ENCODE assay signal across 24 cellular contexts in genomic region chrX:74578137-74578536, GRCh38. TPM values are rescaled to one million over a fixed set of nuclear protein-coding genes. Genes with fewer than 3 reads are reported as not detected.
DNase-seq lines count a peak whose midpoint lies in the region; ATAC-seq and TF ChIP-seq lines count a peak whose summit lies in the region.
"Had no signal": no experiment of that assay in that cellular context is flagged by ENCODE, and none has a peak within 500 bp of the region (broad histone marks: within the 10 kb centered on the region; RNA-seq: fewer than 3 reads in every experiment).

No MANE protein-coding gene starts in this region.

- TF ChIP-seq POLR2A in testis (IDR thresholded peaks at IDR 0.05), result no peak

- peak; percentile 36 for DNase-seq in activated CD4-positive, alpha-beta memory T cell treated with anti-CD3 and anti-CD28 coated beads for 36 hours
- no peak for DNase-seq in activated CD4-positive, alpha-beta memory T cell treated with anti-CD3 and anti-CD28 coated beads, Interleukin-2, amount 10 ng/mL, durations not matched to agents 7 days and 5 days
- DNase-seq in GM12865 (ENCODE audit: low read depth) (peak; percentile 2), osteoblast (ENCODE audit: insufficient read length, low spot score, missing footprints) (peak; percentile 52), HCEC 1CT (no peak), testis (no peak), left cardiac atrium (no peak)
- DNase-seq: activated CD4-positive, alpha-beta T cell treated with anti-CD3 and anti-CD28 coated beads, Interleukin-2, amount 50 U/mL, for 4 hours; CD8-positive, alpha-beta T cell; cerebellar nuclear complex; DMS 273 treated with DMSO at 0.1 percent for 48 hours; islet precursor cell; naive thymus-derived CD8-positive, alpha-beta T cell; NCI-H1417; NCI-H2081 treated with DMSO at 0.1 percent for 48 hours; NCI-H345; NCI-H774 had no signal

- ATAC-seq in HG02884 (IDR thresholded peaks at IDR 0.05; ENCODE audit: unreplicated experiment), result peak; percentile 83
- ATAC-seq in left cardiac atrium, result no peak
- ATAC-seq: A549; CD8-positive, alpha-beta T cell had no signal

- H4K20me1 ChIP-seq in osteoblast (ENCODE audit: insufficient read depth, low read length), result no peaks in the 10 kb centered on the region

- no peaks in the 10 kb centered on the region for H3K9me3 Mint-ChIP-seq in activated CD4-positive, alpha-beta memory T cell treated with anti-CD3 and anti-CD28 coated beads for 36 hours
- no peaks in the 10 kb centered on the region for H3K9me3 Mint-ChIP-seq in activated CD4-positive, alpha-beta memory T cell treated with anti-CD3 and anti-CD28 coated beads, Interleukin-2, amount 10 ng/mL, durations not matched to agents 7 days and 5 days
- H3K9me3 Mint-ChIP-seq: CD8-positive, alpha-beta T cell; IgD-negative memory B cell; naive thymus-derived CD8-positive, alpha-beta T cell; type B pancreatic cell had no signal

- H3K27me3 Mint-ChIP-seq in activated CD4-positive, alpha-beta memory T cell treated with anti-CD3 and anti-CD28 coated beads for 36 hours, result no peaks in the 10 kb centered on the region
- H3K27me3 Mint-ChIP-seq in activated CD4-positive, alpha-beta memory T cell treated with anti-CD3 and anti-CD28 coated beads, Interleukin-2, amount 10 ng/mL, durations not matched to agents 7 days and 5 days, result no peaks in the 10 kb centered on the region
- H3K27me3 Mint-ChIP-seq: IgD-negative memory B cell; naive thymus-derived CD8-positive, alpha-beta T cell; type B pancreatic cell had no signal

- H3K27ac ChIP-seq in osteoblast (ENCODE audit: low read depth, low read length) (no peak overlapping the region), testis (no peak overlapping the region)
- H3K27ac ChIP-seq: A549, RWPE1, skin epidermis had no signal

- H3K27me3 ChIP-seq in osteoblast (ENCODE audit: insufficient read depth, low read length) (no peaks in the 10 kb centered on the region), testis (no peaks in the 10 kb centered on the region)

- TF ChIP-seq CTCF in GM12865 (IDR thresholded peaks at IDR 0.05; ENCODE audit: insufficient read depth, low read depth, low read length, missing control alignments), result no peak
- no peak for TF ChIP-seq CTCF in osteoblast (IDR thresholded peaks at IDR 0.05; ENCODE audit: extremely low read depth, low read depth, low read length)
- no peak for TF ChIP-seq CTCF in testis (IDR thresholded peaks at IDR 0.05)

- H3K4me3 ChIP-seq in GM12865 (ENCODE audit: low read depth, low read length), result no peak overlapping the region
- H3K4me3 ChIP-seq in osteoblast (ENCODE audit: insufficient read depth, low read length), result no peak overlapping the region
- no peak overlapping the region for H3K4me3 ChIP-seq in testis
- H3K4me3 ChIP-seq: A549, skin epidermis had no signal

- H3K4me1 ChIP-seq in osteoblast (ENCODE audit: insufficient read depth, low read length) (no peaks in the 10 kb centered on the region), testis (no peaks in the 10 kb centered on the region)
- H3K4me1 ChIP-seq: A549 had no signal

- H3K9me3 ChIP-seq in osteoblast (ENCODE audit: low read depth, low read length), result no peaks in the 10 kb centered on the region
- H3K9me3 ChIP-seq in testis, result no peaks in the 10 kb centered on the region
- H3K9me3 ChIP-seq: A549 had no signal

- CTCF ChIA-PET in activated CD4-positive, alpha-beta memory T cell treated with anti-CD3 and anti-CD28 coated beads for 36 hours (lab: Charles Lee), result interaction anchor here (0.7 to 1.3 kb wide), 2 partner anchors 86 to 130 kb away, joined by 3 read pairs; no protein-coding TSS in a partner anchor
- CTCF ChIA-PET in activated CD4-positive, alpha-beta memory T cell treated with anti-CD3 and anti-CD28 coated beads, Interleukin-2, amount 10 ng/mL, durations not matched to agents 7 days and 5 days (lab: Charles Lee), result no interaction called here

- 93 to 95% methylated on average over 3 of the region's 3 CpGs for WGBS in testis, 2 donors

- H3K36me3 Mint-ChIP-seq in activated CD4-positive, alpha-beta memory T cell treated with anti-CD3 and anti-CD28 coated beads for 36 hours, result peaks cover 2% of the 10 kb centered on the region
- peaks cover 2% of the 10 kb centered on the region for H3K36me3 Mint-ChIP-seq in activated CD4-positive, alpha-beta memory T cell treated with anti-CD3 and anti-CD28 coated beads, Interleukin-2, amount 10 ng/mL, durations not matched to agents 7 days and 5 days (ENCODE audit: low read depth)
- H3K36me3 Mint-ChIP-seq: type B pancreatic cell had no signal

- H3K79me2 ChIP-seq in osteoblast (ENCODE audit: insufficient read depth, low read length), result no peaks in the 10 kb centered on the region

- H3K4me3 Mint-ChIP-seq in activated CD4-positive, alpha-beta memory T cell treated with anti-CD3 and anti-CD28 coated beads for 36 hours, result no peak overlapping the region
- H3K4me3 Mint-ChIP-seq in activated CD4-positive, alpha-beta memory T cell treated with anti-CD3 and anti-CD28 coated beads, Interleukin-2, amount 10 ng/mL, durations not matched to agents 7 days and 5 days, result no peak overlapping the region
- H3K4me3 Mint-ChIP-seq: CD8-positive, alpha-beta T cell; mesothelial cell of epicardium; naive thymus-derived CD8-positive, alpha-beta T cell; type B pancreatic cell had no signal

- no peak overlapping the region for H3K4me2 ChIP-seq in osteoblast (ENCODE audit: insufficient read depth, low read length)
- H3K4me2 ChIP-seq: A549 had no signal

- H2AFZ ChIP-seq in osteoblast (ENCODE audit: low read length), result no peak overlapping the region

- H3K27ac Mint-ChIP-seq in activated CD4-positive, alpha-beta memory T cell treated with anti-CD3 and anti-CD28 coated beads for 36 hours, result peak overlapping the region; percentile 62
- no peak overlapping the region for H3K27ac Mint-ChIP-seq in activated CD4-positive, alpha-beta memory T cell treated with anti-CD3 and anti-CD28 coated beads, Interleukin-2, amount 10 ng/mL, durations not matched to agents 7 days and 5 days
- H3K27ac Mint-ChIP-seq: CD8-positive, alpha-beta T cell; IgD-negative memory B cell; mesothelial cell of epicardium; type B pancreatic cell had no signal

- H3K36me3 ChIP-seq in osteoblast (ENCODE audit: insufficient read depth, low read length) (no peaks in the 10 kb centered on the region), testis (ENCODE audit: low read depth, missing control alignments) (no peaks in the 10 kb centered on the region)

- H3K4me1 Mint-ChIP-seq in activated CD4-positive, alpha-beta memory T cell treated with anti-CD3 and anti-CD28 coated beads for 36 hours (ENCODE audit: low read depth), result peaks cover 13% of the 10 kb centered on the region
- H3K4me1 Mint-ChIP-seq in activated CD4-positive, alpha-beta memory T cell treated with anti-CD3 and anti-CD28 coated beads, Interleukin-2, amount 10 ng/mL, durations not matched to agents 7 days and 5 days, result peaks cover 4% of the 10 kb centered on the region
- H3K4me1 Mint-ChIP-seq: IgD-negative memory B cell; mesothelial cell of epicardium; naive thymus-derived CD8-positive, alpha-beta T cell had no signal

- POLR2A ChIA-PET in activated CD4-positive, alpha-beta memory T cell treated with anti-CD3 and anti-CD28 coated beads for 36 hours (lab: Charles Lee), result interaction anchor here (2.0 kb wide), 1 partner anchor 37 kb away, joined by 6 read pairs; the partner anchor contains the start of gene RLIM
- POLR2A ChIA-PET in activated CD4-positive, alpha-beta memory T cell treated with anti-CD3 and anti-CD28 coated beads, Interleukin-2, amount 10 ng/mL, durations not matched to agents 7 days and 5 days (lab: Charles Lee), result no interaction called here

- intact Hi-C loops in activated CD4-positive, alpha-beta memory T cell treated with anti-CD3 and anti-CD28 coated beads for 36 hours (cut with micrococcal nuclease), result loop anchor here (1.0 to 2.0 kb wide), 3 partner anchors 36 to 127 kb away; partner anchors contain the start of gene RLIM
- intact Hi-C loops in testis (cut with DNase I; ENCODE audit: low total_unique reads), result no loop called here
- intact Hi-C loops in left cardiac atrium (cut with DNase I), result no loop called here

RNA-seq across cellular contexts. Expression of gene RLIM, which starts 36.3 kb away (rescaled TPM):
- 10 to 100 TPM; 36.6 to 37.5 TPM for total RNA-seq in activated CD4-positive, alpha-beta memory T cell treated with anti-CD3 and anti-CD28 coated beads for 36 hours
- 10 to 100 TPM; 30.0 to 31.5 TPM for total RNA-seq in activated CD4-positive, alpha-beta memory T cell treated with anti-CD3 and anti-CD28 coated beads, Interleukin-2, amount 10 ng/mL, durations not matched to agents 7 days and 5 days
- total RNA-seq in osteoblast, result 56.0 and 61.2 TPM in 2 replicates
- total RNA-seq in testis, result 10 to 100 TPM; 29.7 to 30.9 TPM
- polyA plus RNA-seq in testis (ENCODE audit: insufficient read depth, low read depth, low replicate concordance), result 11.5 TPM
- total RNA-seq in left cardiac atrium, result 10 to 100 TPM; 19.9 to 32.1 TPM

Comparison
In these comparisons a context has a peak if more than half of its experiments do, and no peak if none do; other contexts are left out.
1. DNase-seq: peak in activated CD4-positive, alpha-beta memory T cell treated with anti-CD3 and anti-CD28 coated beads for 36 hours (single experiment), GM12865 (single experiment) and osteoblast (single experiment); none in activated CD4-positive, alpha-beta memory T cell treated with anti-CD3 and anti-CD28 coated beads, Interleukin-2, amount 10 ng/mL, durations not matched to agents 7 days and 5 days (single experiment), HCEC 1CT (single experiment), testis (single experiment) and left cardiac atrium (single experiment).